8 cellular contexts compared by ENCODE assay signal in genomic region chr7:143380264-143380645, GRCh38. TPM values are rescaled to one million over a fixed set of nuclear protein-coding genes. Genes with fewer than 3 reads are reported as not detected.
DNase-seq lines count a peak whose midpoint lies in the region; ATAC-seq and TF ChIP-seq lines count a peak whose summit lies in the region.

No MANE protein-coding gene starts in this region.

- peaks cover 44 to 47% of the 10 kb centered on the region in 2 donors for H3K4me1 Mint-ChIP-seq in immature natural killer cell

- peak overlapping the region; percentile 96 for H3K9ac ChIP-seq in smooth muscle cell (ENCODE audit: low read depth)

- peak overlapping the region; percentile 85 for H3K4me2 ChIP-seq in smooth muscle cell

- H3K27ac Mint-ChIP-seq in immature natural killer cell, result peak overlapping the region; percentile 90 to 98 (median 96)

- DNase-seq in SIG-M5 treated with dmso at 0.1 percent for 504 hours (lab: John Stamatoyannopoulos, UW; ENCODE audit: unreplicated experiment) (peak; percentile 85), SIG-M5 (lab: John Stamatoyannopoulos, UW) (no peak), NCI-H2081 treated with DMSO at 0.1 percent for 48 hours (lab: John Stamatoyannopoulos, UW) (peak; percentile 21), WERI-Rb-1 (peak; percentile 83), breast epithelium (ENCODE audit: low spot score in 2 of 2) (peak; percentile 86 to 88), immature natural killer cell (peak; percentile 79 to 81 (median 80)), smooth muscle cell (lab: John Stamatoyannopoulos, UW; ENCODE audit: unreplicated experiment) (peak; percentile 81)

- H4K20me1 ChIP-seq in smooth muscle cell (ENCODE audit: low read depth), result peaks cover 39% of the 10 kb centered on the region

- peaks cover 8 to 9% of the 10 kb centered on the region in 2 donors for H3K4me1 ChIP-seq in breast epithelium
- H3K4me1 ChIP-seq in smooth muscle cell (ENCODE audit: low read depth), result peaks cover 38% of the 10 kb centered on the region

- peak overlapping the region; percentile 86 to 99 (median 90) for H3K4me3 Mint-ChIP-seq in immature natural killer cell

- TF ChIP-seq POLR2A in breast epithelium (IDR thresholded peaks at IDR 0.05), result no peak

- no peaks in the 10 kb centered on the region for H3K36me3 Mint-ChIP-seq in immature natural killer cell

- no peaks in the 10 kb centered on the region for H3K9me3 Mint-ChIP-seq in immature natural killer cell

- peaks cover 28% of the 10 kb centered on the region for H3F3A ChIP-seq in smooth muscle cell (ENCODE audit: low read depth)

- peaks cover 56% of the 10 kb centered on the region for H3K79me2 ChIP-seq in smooth muscle cell (ENCODE audit: low read depth)

- H3K27me3 ChIP-seq in WERI-Rb-1 (ENCODE audit: insufficient read depth, low read depth, severe bottlenecking) (no peaks in the 10 kb centered on the region), breast epithelium (no peaks in the 10 kb centered on the region), smooth muscle cell (ENCODE audit: low read depth) (no peaks in the 10 kb centered on the region)

- H3K9me3 ChIP-seq in WERI-Rb-1 (ENCODE audit: severe bottlenecking) (no peaks in the 10 kb centered on the region), breast epithelium (no peaks in the 10 kb centered on the region), smooth muscle cell (replicated peaks; ENCODE audit: low read depth) (no peaks in the 10 kb centered on the region)

- no peaks in the 10 kb centered on the region for H3K36me3 ChIP-seq in WERI-Rb-1
- no peaks in the 10 kb centered on the region for H3K36me3 ChIP-seq in breast epithelium
- no peaks in the 10 kb centered on the region for H3K36me3 ChIP-seq in smooth muscle cell (ENCODE audit: low read depth)

- peaks cover 3 to 12% (median 6%) of the 10 kb centered on the region in 3 donors for H3K27me3 Mint-ChIP-seq in immature natural killer cell (ENCODE audit: low read depth in 3 of 3)

- H2AFZ ChIP-seq in smooth muscle cell (ENCODE audit: low read depth), result no peak overlapping the region

- TF ChIP-seq CTCF in WERI-Rb-1 (IDR thresholded peaks at IDR 0.05; ENCODE audit: low read depth, low read length) (peak; percentile 79), breast epithelium (IDR thresholded peaks at IDR 0.05) (peak; percentile 94 to 96 (median 95)), smooth muscle cell (IDR thresholded peaks at IDR 0.05; ENCODE audit: borderline replicate concordance, insufficient read depth, poor library complexity, severe bottlenecking) (peak; percentile 90)

- H3K4me3 ChIP-seq in WERI-Rb-1 (ENCODE audit: low read depth, low read length) (peak overlapping the region; percentile 88), breast epithelium (peak overlapping the region; percentile 87 to 95 (median 94)), smooth muscle cell (peak overlapping the region; percentile 100)

- WGBS in smooth muscle cell (ENCODE audit: low lambda C conversion rate), result 0% methylated on average over 27 of the region's 35 CpGs

- intact Hi-C loops in breast epithelium (cut with DNase I; ENCODE audit: low total_unique reads), result loop anchor here (5.0 kb wide), 1 partner anchor 107 kb away; no protein-coding TSS in a partner anchor

- peak; percentile 48 for ATAC-seq in HG02970 (IDR thresholded peaks at IDR 0.05; ENCODE audit: low FRiP score, unreplicated experiment)

- H3K27ac ChIP-seq in WERI-Rb-1, result peak overlapping the region; percentile 64
- peak overlapping the region; percentile 98 to 100 for H3K27ac ChIP-seq in breast epithelium
- H3K27ac ChIP-seq in smooth muscle cell (ENCODE audit: low read depth), result peak overlapping the region; percentile 97

RNA-seq across cellular contexts. Expression of gene ZYX, which starts 0.9 kb away (rescaled TPM):
- total RNA-seq in breast epithelium (10 to 100 TPM; 60.2 to 61.0 (median 60.4) TPM), smooth muscle cell (52.2 and 71.1 TPM in 2 replicates)
- polyA plus RNA-seq in immature natural killer cell (100 to 1,000 TPM in 1 of 3 donors, 10 to 100 TPM in 2; 50.7 to 144 (median 51.9) TPM), smooth muscle cell (322 and 354 TPM in 2 replicates)

RNA-seq across cellular contexts. Expression of gene FAM131B, which starts 17.7 kb away (rescaled TPM):
- total RNA-seq in breast epithelium (1 to 10 TPM in 1 of 3 donors, under 1 TPM in 2; 0.48 to 2.3 (median 0.73) TPM), smooth muscle cell (0.09 and 0.31 TPM in 2 replicates)
- polyA plus RNA-seq in immature natural killer cell (1 to 10 TPM; 1.2 to 2.3 (median 1.9) TPM), smooth muscle cell (0.03 TPM in 1 of 2 replicates, not detected in the other)

RNA-seq across cellular contexts. Expression of gene EPHA1, which starts 28.4 kb away (rescaled TPM):
- total RNA-seq in breast epithelium (10 to 100 TPM in 2 of 3 donors, not detected in 1; 11.8 to 15.4 TPM), smooth muscle cell (4.3 and 19.1 TPM in 2 replicates)
- polyA plus RNA-seq in immature natural killer cell (under 1 TPM in 2 of 3 donors, not detected in 1; 0.22 to 0.51 TPM), smooth muscle cell (8.7 and 23.6 TPM in 2 replicates)
